ENCODE assay signal across 19 cellular contexts in the genomic region with DNA sequence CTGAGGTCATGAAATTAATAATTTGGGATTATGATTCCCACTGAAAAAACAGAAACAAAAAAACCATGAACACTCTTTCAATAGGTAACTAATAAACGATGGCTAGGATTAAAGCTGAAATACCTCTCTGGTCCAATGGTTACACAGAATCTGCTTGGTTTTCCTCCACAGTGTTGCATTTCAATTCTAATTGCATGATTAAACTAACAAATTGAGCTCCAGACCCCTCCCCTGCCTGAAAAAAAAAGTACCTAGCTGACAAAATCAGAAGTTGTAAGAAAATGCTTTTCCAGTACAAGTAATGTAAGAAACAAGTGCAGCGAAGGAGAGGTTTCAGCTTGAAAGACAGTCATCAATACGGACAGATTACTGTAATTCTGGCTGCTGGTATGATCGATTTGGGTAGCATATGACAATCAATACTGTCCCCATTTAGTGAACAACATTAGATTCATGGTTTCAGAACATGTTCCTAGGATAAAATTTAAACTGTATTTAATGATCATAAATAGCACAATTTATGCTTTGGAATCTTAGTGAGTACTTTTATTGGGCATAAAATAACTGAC. TPM values are rescaled to one million over a fixed set of nuclear protein-coding genes. Genes with fewer than 3 reads are reported as not detected.
"Had no signal": no experiment of that assay in that cellular context is flagged by ENCODE, and none has a peak within 500 bp of the region (broad histone marks: within the 10 kb centered on the region; RNA-seq: fewer than 3 reads in every experiment).

No MANE protein-coding gene starts in this region.

- DNase-seq: IMR-90, Karpas-422, KG1, MG63, NCI-H1092, NCI-H1105 treated with DMSO at 0.1 percent for 48 hours, NCI-H1417 treated with DMSO at 0.1 percent for 48 hours, NCI-H187, NCI-H2029, NCI-H2081 treated with DMSO at 0.1 percent for 48 hours, NCI-H2171, NCI-H226, NCI-H446, NCI-H510A, NCI-H524 treated with DMSO at 0.1 percent for 48 hours, NCI-H69, NCI-H774, PC-3, SHP77 had no signal

- H3K4me3 ChIP-seq: MG63 had no signal

RNA-seq across cellular contexts. Expression of a gene that starts 32.0 kb away (rescaled TPM):
- total RNA-seq: IMR-90 had no signal
